ENCODE assay signal across 8 cellular contexts in genomic region chr4:6716018-6716911, GRCh38. TPM values are rescaled to one million over a fixed set of nuclear protein-coding genes. Genes with fewer than 3 reads are reported as not detected.
DNase-seq lines count a peak whose midpoint lies in the region; ATAC-seq and TF ChIP-seq lines count a peak whose summit lies in the region.

Gene BLOC1S4, plus strand, starts transcription at chr4:6716174. Its CDS starts 36 bp downstream, at chr4:6716210.

- H3K9me3 ChIP-seq in Karpas-422 (ENCODE audit: low read length) (no peaks in the 10 kb centered on the region), RWPE2 (ENCODE audit: severe bottlenecking) (no peaks in the 10 kb centered on the region), neural cell (ENCODE audit: low read length) (no peaks in the 10 kb centered on the region)

- no peaks in the 10 kb centered on the region for H3K27me3 Mint-ChIP-seq in stimulated activated naive CD8-positive, alpha-beta T cell treated with anti-CD3 and anti-CD28 coated beads, Interleukin-15, amount 100 ng/mL, for 72 hours

- peak within 1 kb of the TSS; percentile 95 to 98 for H3K27ac Mint-ChIP-seq in stimulated activated naive CD8-positive, alpha-beta T cell treated with anti-CD3 and anti-CD28 coated beads, Interleukin-15, amount 100 ng/mL, for 72 hours

- H3K4me1 ChIP-seq in Karpas-422 (ENCODE audit: low read length) (peaks cover 29% of the 10 kb centered on the region), RWPE2 (ENCODE audit: insufficient read depth, poor library complexity, severe bottlenecking) (peaks cover 3% of the 10 kb centered on the region)

- H3K4me3 Mint-ChIP-seq in stimulated activated naive CD8-positive, alpha-beta T cell treated with anti-CD3 and anti-CD28 coated beads, Interleukin-15, amount 100 ng/mL, for 72 hours: peak within 1 kb of the TSS; percentile 92 to 95

- H3K9me2 ChIP-seq in Karpas-422 (replicated peaks; ENCODE audit: insufficient read depth, low read length) (no peaks in the 10 kb centered on the region), neural cell (ENCODE audit: insufficient read depth, low read length) (no peaks in the 10 kb centered on the region)

- H3K79me2 ChIP-seq in Karpas-422 (ENCODE audit: low read length) (peaks cover 14% of the 10 kb centered on the region), neural cell (replicated peaks; ENCODE audit: insufficient read depth, low read length) (peaks cover 21% of the 10 kb centered on the region)

- H3K27ac ChIP-seq in Karpas-422 (ENCODE audit: low read length): no peak within 1 kb of the TSS
- H3K27ac ChIP-seq in RWPE2 (ENCODE audit: poor library complexity, severe bottlenecking): peak within 1 kb of the TSS; percentile 54
- H3K27ac ChIP-seq in neural cell (ENCODE audit: low read length): peak within 1 kb of the TSS; percentile 85

- H2AFZ ChIP-seq in Karpas-422 (ENCODE audit: low read length) (peak within 1 kb of the TSS; percentile 93), neural cell (ENCODE audit: low read depth, low read length) (peak within 1 kb of the TSS; percentile 84)

- no peaks in the 10 kb centered on the region for H3F3A ChIP-seq in neural cell (ENCODE audit: insufficient read depth, low read length, poor library complexity, severe bottlenecking)

- H3K4me1 Mint-ChIP-seq in stimulated activated naive CD8-positive, alpha-beta T cell treated with anti-CD3 and anti-CD28 coated beads, Interleukin-15, amount 100 ng/mL, for 72 hours: peaks cover 38% of the 10 kb centered on the region

- H3K36me3 ChIP-seq in Karpas-422 (ENCODE audit: insufficient read depth, low read length): no peaks in the 10 kb centered on the region
- H3K36me3 ChIP-seq in RWPE2 (ENCODE audit: low read depth): peaks cover 5% of the 10 kb centered on the region
- no peaks in the 10 kb centered on the region for H3K36me3 ChIP-seq in neural cell (ENCODE audit: insufficient read depth, low read length)

- ATAC-seq in GM21825 (IDR thresholded peaks at IDR 0.05; ENCODE audit: unreplicated experiment): peak; percentile 80
- ATAC-seq in RWPE2 (ENCODE audit: low read depth): peak; percentile 66
- ATAC-seq in stimulated activated naive CD8-positive, alpha-beta T cell treated with anti-CD3 and anti-CD28 coated beads, Interleukin-15, amount 100 ng/mL, for 72 hours: peak; percentile 88

- TF ChIP-seq EP300 in neural cell (conservative IDR thresholded peaks at IDR 0.05; ENCODE audit: poor library complexity, severe bottlenecking): peak; percentile 47

- peak; percentile 16 for TF ChIP-seq RAD21 in neural cell (conservative IDR thresholded peaks at IDR 0.05)

- H3K9ac ChIP-seq in Karpas-422 (ENCODE audit: low read length) (peak within 1 kb of the TSS; percentile 94), neural cell (ENCODE audit: low read length) (peak within 1 kb of the TSS; percentile 90)

- DNase-seq in Daoy (ENCODE audit: low read depth): peak; percentile 95
- peak; percentile 97 for DNase-seq in Karpas-422
- DNase-seq in RWPE2 (ENCODE audit: low spot score): no peak
- DNase-seq in activated effector memory CD4-positive, alpha-beta T cell treated with Interleukin-2 at 50 U/mL for 16 hours: peak; percentile 86
- DNase-seq in fibroblast of the conjunctiva (ENCODE audit: low read depth): peak; percentile 80
- DNase-seq in stimulated activated naive CD8-positive, alpha-beta T cell treated with anti-CD3 and anti-CD28 coated beads, Interleukin-15, amount 100 ng/mL, for 72 hours: peak; percentile 90 to 91

- peak within 1 kb of the TSS; percentile 89 for H3K4me2 ChIP-seq in Karpas-422 (ENCODE audit: low read depth, low read length, poor library complexity, severe bottlenecking)
- peak within 1 kb of the TSS; percentile 86 for H3K4me2 ChIP-seq in neural cell (ENCODE audit: low read length)

- H4K20me1 ChIP-seq in Karpas-422 (ENCODE audit: insufficient read depth, low read depth, low read length) (peaks cover 8% of the 10 kb centered on the region), neural cell (ENCODE audit: insufficient read depth) (no peaks in the 10 kb centered on the region)

- H3K4me3 ChIP-seq in Karpas-422 (ENCODE audit: low read length) (peak within 1 kb of the TSS; percentile 94), RWPE2 (ENCODE audit: severe bottlenecking) (peak within 1 kb of the TSS; percentile 92), neural cell (ENCODE audit: low read length) (peak within 1 kb of the TSS; percentile 99)

- H3K27me3 ChIP-seq in Karpas-422 (ENCODE audit: low read length) (no peaks in the 10 kb centered on the region), RWPE2 (ENCODE audit: insufficient read depth, poor library complexity, severe bottlenecking) (no peaks in the 10 kb centered on the region), neural cell (ENCODE audit: insufficient read depth, low read depth, low read length) (no peaks in the 10 kb centered on the region)

- TF ChIP-seq CTCF in RWPE2 (IDR thresholded peaks at IDR 0.05; ENCODE audit: poor library complexity, severe bottlenecking): no peak
- peak; percentile 44 for TF ChIP-seq CTCF in neural cell (IDR thresholded peaks at IDR 0.05; ENCODE audit: poor library complexity, severe bottlenecking)

- H3K9me3 Mint-ChIP-seq in stimulated activated naive CD8-positive, alpha-beta T cell treated with anti-CD3 and anti-CD28 coated beads, Interleukin-15, amount 100 ng/mL, for 72 hours: no peaks in the 10 kb centered on the region

TF ChIP-seq in neural cell, 6 proteins besides CTCF, POLR2A, EP300 and RAD21:
- TF ChIP-seq REST (IDR thresholded peaks at IDR 0.05; ENCODE audit: borderline replicate concordance) (peak; percentile 44), POLR2AphosphoS5 (IDR thresholded peaks at IDR 0.05) (peak; percentile 97), EZH2 (IDR thresholded peaks at IDR 0.05; ENCODE audit: borderline replicate concordance, insufficient read depth, low read length, poor library complexity, severe bottlenecking) (no peak), TAF1 (IDR thresholded peaks at IDR 0.05; ENCODE audit: low read depth) (no peak), MXI1 (conservative IDR thresholded peaks at IDR 0.05; ENCODE audit: poor library complexity, severe bottlenecking) (peak; percentile 82), SMC3 (conservative IDR thresholded peaks at IDR 0.05; ENCODE audit: poor library complexity) (peak; percentile 50)

RNA-seq across cellular contexts. Expression of gene BLOC1S4, which starts in this region (rescaled TPM):
- 17.2 and 24.2 TPM in 2 replicates for total RNA-seq in Daoy (2014; rRNA removed; shearing (Covaris generic))
- 13.9 and 29.1 TPM in 2 replicates for total RNA-seq in Karpas-422 (2014; rRNA removed; shearing (Covaris generic); ENCODE audit: low replicate concordance)
- 21.2 and 31.9 TPM in 2 replicates for polyA plus RNA-seq in neural cell
- 21.8 and 23.1 TPM in 2 replicates for polyA minus RNA-seq in neural cell
